16 cellular contexts compared by ENCODE assay signal in the genomic region with DNA sequence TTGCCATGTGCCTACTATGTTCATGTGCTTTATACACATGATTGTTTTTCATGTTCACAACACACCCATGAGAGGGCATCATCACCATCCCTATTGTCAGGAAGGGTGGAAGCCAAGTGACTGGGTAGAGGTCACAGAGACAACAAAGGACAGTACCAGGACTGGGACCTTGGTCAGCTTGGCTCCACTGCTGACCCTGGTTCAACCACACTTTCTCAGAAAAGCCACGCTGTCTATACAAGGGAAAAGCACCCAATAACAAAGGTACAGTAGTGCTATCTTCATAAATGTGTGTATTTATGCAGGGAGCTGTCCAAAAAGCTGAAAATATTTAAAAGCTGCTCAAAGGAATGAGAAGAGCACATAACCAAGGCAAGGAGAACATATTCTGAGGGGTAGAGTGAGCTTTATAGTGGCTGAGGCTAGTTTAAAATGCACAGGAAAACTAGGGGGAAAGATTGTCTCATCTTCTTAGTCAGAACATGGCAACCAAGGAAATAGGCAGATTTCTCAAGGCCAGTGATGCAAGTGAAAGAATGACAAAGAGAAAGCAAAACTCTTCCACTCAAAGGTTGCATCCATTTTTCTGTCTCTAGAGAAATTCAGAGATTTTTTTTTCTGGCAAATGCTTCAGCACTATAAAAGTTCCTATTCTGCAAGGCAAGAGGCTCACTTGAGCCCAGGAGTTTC.
DNase-seq lines count a peak whose midpoint lies in the region; ATAC-seq and TF ChIP-seq lines count a peak whose summit lies in the region.
"Had no signal": no experiment of that assay in that cellular context is flagged by ENCODE, and none has a peak within 500 bp of the region (broad histone marks: within the 10 kb centered on the region; RNA-seq: fewer than 3 reads in every experiment).

No MANE protein-coding gene starts in this region.

- CTCF ChIA-PET in CD4-positive, alpha-beta T cell (lab: Charles Lee) = no interaction called here
- CTCF ChIA-PET in MCF 10A (lab: Yijun Ruan, JAX) = interaction anchor here (0.6 to 1.3 kb wide), 2 partner anchors 12 to 45 kb away, joined by 3 to 4 read pairs; no protein-coding TSS in a partner anchor

- POLR2A ChIA-PET in CD4-positive, alpha-beta T cell (lab: Charles Lee) = interaction anchor here (0.9 to 1.7 kb wide), 2 partner anchors 45 to 64 kb away, joined by 3 to 4 read pairs; no protein-coding TSS in a partner anchor
- POLR2A ChIA-PET in MCF 10A (lab: Yijun Ruan, JAX) = interaction anchor here (0.6 to 2.0 kb wide), 5 partner anchors 9 to 26 kb away, joined by 3 to 9 read pairs (median 4); no protein-coding TSS in a partner anchor

- no peak overlapping the region for H3K27ac ChIP-seq in CD4-positive, alpha-beta T cell (ENCODE audit: low read depth, low read length)
- H3K27ac ChIP-seq: BLaER1 had no signal

- no peaks in the 10 kb centered on the region for H3K27me3 ChIP-seq in CD4-positive, alpha-beta T cell (ENCODE audit: control insufficient read depth, insufficient read depth, low read length)
- H3K27me3 ChIP-seq: BLaER1, stomach had no signal

- intact Hi-C loops in CD4-positive, alpha-beta T cell (cut with DNase I, micrococcal nuclease) = loop anchor here in 1 of 2 experiments (5.0 kb wide), 1 partner anchor 731 kb away; no protein-coding TSS in a partner anchor
- intact Hi-C loops in MCF 10A (cut with micrococcal nuclease) = loop anchor here (10.0 kb wide), 1 partner anchor 63 kb away; no protein-coding TSS in a partner anchor

- ATAC-seq in CD4-positive, alpha-beta T cell (ENCODE audit: poor library complexity) = peak; percentile 24

- BruUV-seq in MCF 10A (replicated peaks; lab: Mats Ljungman, UMichigan) = no TSS peak

- no peaks in the 10 kb centered on the region for H3K36me3 Mint-ChIP-seq in CD4-positive, alpha-beta T cell (ENCODE audit: low read depth)
- peaks cover 4% of the 10 kb centered on the region for H3K36me3 Mint-ChIP-seq in MCF 10A (ENCODE audit: insufficient read depth, unreplicated experiment)
- H3K36me3 Mint-ChIP-seq: immature natural killer cell had no signal

- TF ChIP-seq CTCF in CD4-positive, alpha-beta T cell (IDR thresholded peaks at IDR 0.05) = no peak
- TF ChIP-seq CTCF in MCF 10A (IDR thresholded peaks at IDR 0.05; ENCODE audit: unreplicated experiment) = no peak

- no peak overlapping the region for H3K27ac Mint-ChIP-seq in CD4-positive, alpha-beta T cell
- no peak overlapping the region for H3K27ac Mint-ChIP-seq in MCF 10A (ENCODE audit: low read depth, unreplicated experiment)
- H3K27ac Mint-ChIP-seq: immature natural killer cell had no signal

- H3K4me1 Mint-ChIP-seq in CD4-positive, alpha-beta T cell (ENCODE audit: low read depth) = peaks cover 37% of the 10 kb centered on the region
- peaks cover 35% of the 10 kb centered on the region for H3K4me1 Mint-ChIP-seq in MCF 10A (ENCODE audit: insufficient read depth, unreplicated experiment)

- H3K4me3 Mint-ChIP-seq in CD4-positive, alpha-beta T cell = no peak overlapping the region
- no peak overlapping the region for H3K4me3 Mint-ChIP-seq in MCF 10A (ENCODE audit: unreplicated experiment)
- H3K4me3 Mint-ChIP-seq: immature natural killer cell, neural crest cell, T-cell had no signal

- H3K9me3 Mint-ChIP-seq in CD4-positive, alpha-beta T cell = peaks cover 6% of the 10 kb centered on the region
- H3K9me3 Mint-ChIP-seq in MCF 10A (ENCODE audit: unreplicated experiment) = peaks cover 9% of the 10 kb centered on the region
- H3K9me3 Mint-ChIP-seq: immature natural killer cell had no signal

- no peaks in the 10 kb centered on the region for H3K27me3 Mint-ChIP-seq in CD4-positive, alpha-beta T cell
- no peaks in the 10 kb centered on the region for H3K27me3 Mint-ChIP-seq in MCF 10A (ENCODE audit: insufficient read depth, unreplicated experiment)
- H3K27me3 Mint-ChIP-seq: T-cell had no signal

- no peaks in the 10 kb centered on the region for H3K9me3 ChIP-seq in CD4-positive, alpha-beta T cell (ENCODE audit: control insufficient read depth, low read length)

- DNase-seq in CD4-positive, alpha-beta T cell = no peak
- DNase-seq in M059J (ENCODE audit: low read depth) = peak; percentile 19
- peak; percentile 58 for DNase-seq in MCF 10A (ENCODE audit: unreplicated experiment)
- peak; percentile 56 for DNase-seq in kidney tubule cell (ENCODE audit: low spot score)
- no peak for DNase-seq in GM19238 (ENCODE audit: insufficient read length, low spot score)
- DNase-seq in DMS53 (lab: John Stamatoyannopoulos, UW) = no peak
- no peak for DNase-seq in NCI-H146 treated with DMSO at 0.1 percent for 48 hours (lab: John Stamatoyannopoulos, UW; ENCODE audit: unreplicated experiment)
- DNase-seq in activated gamma-delta T cell treated with Interleukin-2 at 50 U/mL for 16 hours = no peak
- DNase-seq: immature natural killer cell; IMR-90; NCI-H510A treated with DMSO at 0.1 percent for 48 hours; stimulated activated CD4-positive, alpha-beta T cell treated with anti-CD3 and anti-CD28 coated beads, Interleukin-15, amount 100 ng/mL, for 24 hours; stomach; T-cell had no signal

Comparison
In these comparisons a context has a peak if more than half of its experiments do, and no peak if none do; other contexts are left out.
1. DNase-seq: peak in M059J (single experiment), MCF 10A (single experiment) and kidney tubule cell (single experiment); none in CD4-positive, alpha-beta T cell (0 of 10), GM19238 (single experiment), DMS53 (single experiment), NCI-H146 treated with DMSO at 0.1 percent for 48 hours (single experiment) and activated gamma-delta T cell treated with Interleukin-2 at 50 U/mL for 16 hours (single experiment).